Comparison of ENCODE assay signal across 2 cellular contexts in the genomic region with DNA sequence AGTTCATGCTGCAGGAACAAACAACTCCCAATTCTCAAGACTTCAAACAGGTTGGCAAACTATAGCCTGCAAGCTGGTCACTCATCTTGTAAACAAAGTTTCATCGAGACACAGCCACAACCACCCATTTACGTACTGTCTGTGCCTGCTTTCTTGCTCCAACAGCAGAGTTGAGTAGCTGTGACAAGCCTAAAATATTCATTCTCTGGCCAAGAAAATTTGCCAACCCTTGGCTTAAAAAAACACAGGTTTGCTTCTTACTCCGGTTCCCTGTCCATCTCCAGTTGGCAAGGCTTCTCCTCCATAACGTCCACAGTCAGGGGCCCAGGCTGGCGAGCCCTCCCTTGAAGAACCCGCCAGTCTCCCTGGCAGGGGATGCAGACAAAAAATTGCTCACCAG.
TF ChIP-seq lines count a peak whose summit lies in the region.

No MANE protein-coding gene starts in this region.

TF ChIP-seq in IMR-90, 13 proteins besides CTCF, POLR2A, EP300 and RAD21:
- TF ChIP-seq NFE2L2 (IDR thresholded peaks at IDR 0.05; ENCODE audit: low read depth, low read length) = no peak
- TF ChIP-seq, protein P1, sequence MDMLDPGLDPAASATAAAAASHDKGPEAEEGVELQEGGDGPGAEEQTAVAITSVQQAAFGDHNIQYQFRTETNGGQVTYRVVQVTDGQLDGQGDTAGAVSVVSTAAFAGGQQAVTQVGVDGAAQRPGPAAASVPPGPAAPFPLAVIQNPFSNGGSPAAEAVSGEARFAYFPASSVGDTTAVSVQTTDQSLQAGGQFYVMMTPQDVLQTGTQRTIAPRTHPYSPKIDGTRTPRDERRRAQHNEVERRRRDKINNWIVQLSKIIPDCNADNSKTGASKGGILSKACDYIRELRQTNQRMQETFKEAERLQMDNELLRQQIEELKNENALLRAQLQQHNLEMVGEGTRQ (IDR thresholded peaks at IDR 0.05; ENCODE audit: low read depth, low read length) = no peak
- no peak for TF ChIP-seq MXI1 (IDR thresholded peaks at IDR 0.05; ENCODE audit: borderline replicate concordance, low read depth, low read length)
- TF ChIP-seq RCOR1 (IDR thresholded peaks at IDR 0.05; ENCODE audit: insufficient replicate concordance, low read length) = no peak
- no peak for TF ChIP-seq RFX5 (IDR thresholded peaks at IDR 0.05; ENCODE audit: low read depth, low read length)
- TF ChIP-seq, protein P2, sequence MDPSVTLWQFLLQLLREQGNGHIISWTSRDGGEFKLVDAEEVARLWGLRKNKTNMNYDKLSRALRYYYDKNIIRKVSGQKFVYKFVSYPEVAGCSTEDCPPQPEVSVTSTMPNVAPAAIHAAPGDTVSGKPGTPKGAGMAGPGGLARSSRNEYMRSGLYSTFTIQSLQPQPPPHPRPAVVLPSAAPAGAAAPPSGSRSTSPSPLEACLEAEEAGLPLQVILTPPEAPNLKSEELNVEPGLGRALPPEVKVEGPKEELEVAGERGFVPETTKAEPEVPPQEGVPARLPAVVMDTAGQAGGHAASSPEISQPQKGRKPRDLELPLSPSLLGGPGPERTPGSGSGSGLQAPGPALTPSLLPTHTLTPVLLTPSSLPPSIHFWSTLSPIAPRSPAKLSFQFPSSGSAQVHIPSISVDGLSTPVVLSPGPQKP (IDR thresholded peaks at IDR 0.05; ENCODE audit: borderline replicate concordance, low read depth, low read length) = no peak
- TF ChIP-seq CHD1 (IDR thresholded peaks at IDR 0.05; ENCODE audit: low read depth, low read length) = no peak
- TF ChIP-seq MAZ (IDR thresholded peaks at IDR 0.05; ENCODE audit: borderline replicate concordance, low read depth, low read length) = no peak
- no peak for TF ChIP-seq MAFK (IDR thresholded peaks at IDR 0.05; ENCODE audit: low read depth, low read length)
- no peak for TF ChIP-seq FOS (IDR thresholded peaks at IDR 0.05; ENCODE audit: low read depth, low read length)
- no peak for TF ChIP-seq SMC3 (IDR thresholded peaks at IDR 0.05; ENCODE audit: low read depth, low read length)
- TF ChIP-seq CEBPB (IDR thresholded peaks at IDR 0.05; ENCODE audit: low read depth, low read length) = no peak
- no peak for TF ChIP-seq BHLHE40 (IDR thresholded peaks at IDR 0.05; ENCODE audit: low read depth, low read length)

TF ChIP-seq in GM12891, 5 proteins besides CTCF, POLR2A, EP300 and RAD21:
- TF ChIP-seq PAX5 (IDR thresholded peaks at IDR 0.05; ENCODE audit: insufficient read depth, low read length, severe bottlenecking) (no peak), SPI1 (IDR thresholded peaks at IDR 0.05; ENCODE audit: low read depth, low read length) (no peak), POU2F2 (IDR thresholded peaks at IDR 0.05; ENCODE audit: low read depth, low read length) (no peak), TAF1 (IDR thresholded peaks at IDR 0.05; ENCODE audit: low read depth, low read length) (no peak), POLR2AphosphoS5 (IDR thresholded peaks at IDR 0.05; ENCODE audit: low read depth, low read length) (no peak)
